Comparison of ENCODE assay signal across 27 cellular contexts in the genomic region with DNA sequence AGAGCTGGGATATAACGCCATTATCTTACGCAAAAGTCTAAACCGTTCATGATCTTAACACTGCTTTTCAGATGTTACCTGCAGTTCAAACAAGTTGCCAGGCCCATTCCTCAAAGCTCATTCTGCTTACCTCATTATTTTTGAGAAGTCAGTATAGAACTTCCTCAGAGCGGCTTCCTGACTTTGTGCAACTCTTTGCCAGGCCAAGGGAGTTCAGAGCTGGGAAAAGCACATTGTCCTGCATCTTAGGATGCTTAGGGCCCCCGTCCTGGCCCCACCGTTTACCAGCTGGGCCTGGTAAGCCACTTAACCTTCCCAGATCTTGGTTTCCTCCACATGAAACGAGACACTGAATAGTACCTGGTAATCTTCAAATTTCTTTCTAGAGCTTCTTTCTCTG. TPM values are rescaled to one million over a fixed set of nuclear protein-coding genes. Genes with fewer than 3 reads are reported as not detected.
"Had no signal": no experiment of that assay in that cellular context is flagged by ENCODE, and none has a peak within 500 bp of the region (broad histone marks: within the 10 kb centered on the region; RNA-seq: fewer than 3 reads in every experiment).

No MANE protein-coding gene starts in this region.

- H3K4me1 Mint-ChIP-seq: mesothelial cell of epicardium, naive B cell, nephron progenitor cell had no signal

- H3K27ac Mint-ChIP-seq: activated naive CD8-positive, alpha-beta T cell; mesothelial cell of epicardium; naive B cell; nephron progenitor cell; progenitor cell of endocrine pancreas; T-helper 17 cell had no signal

- H3K36me3 Mint-ChIP-seq: activated naive CD8-positive, alpha-beta T cell; mesothelial cell of epicardium; naive B cell had no signal

- H3K4me3 ChIP-seq: dorsolateral prefrontal cortex, ovary, testis, transverse colon had no signal

- H3K27me3 ChIP-seq: ovary, testis had no signal

- H3K36me3 ChIP-seq: ovary, transverse colon, WERI-Rb-1 had no signal

- H3K4me1 ChIP-seq: testis, transverse colon had no signal

- H3K27ac ChIP-seq: ovary, testis, transverse colon, WERI-Rb-1 had no signal

- DNase-seq: activated CD4-positive, alpha-beta T cell treated with anti-CD3 and anti-CD28 coated beads for 48 hours; activated CD4-positive, alpha-beta T cell treated with anti-CD3 and anti-CD28 coated beads, Interleukin-2, amount 50 U/mL, for 48 hours; activated CD8-positive, alpha-beta memory T cell treated with anti-CD3 and anti-CD28 coated beads for 24 hours; activated effector memory CD4-positive, alpha-beta T cell treated with Interleukin-2 at 50 U/mL for 16 hours; activated naive CD4-positive, alpha-beta T cell treated with Interleukin-2 at 50 U/mL for 16 hours; anterior cingulate cortex; dorsolateral prefrontal cortex; effector memory CD4-positive, alpha-beta T cell; head of caudate nucleus; naive B cell; nephron progenitor cell; ovary; retina; stimulated activated naive CD4-positive, alpha-beta T cell treated with Interleukin-2 at 50 U/mL for 16 hours; T-helper 17 cell; T1000; testis; transverse colon; WERI-Rb-1 had no signal

- ATAC-seq: activated CD4-positive, CD25-positive, alpha-beta regulatory T cell treated with anti-CD3 and anti-CD28 coated beads, Interleukin-2, amount 50 U/mL, for 24 hours; T-helper 17 cell had no signal

- H3K9me3 ChIP-seq: ovary, testis, transverse colon had no signal

- H3K9me3 Mint-ChIP-seq: mesothelial cell of epicardium, naive B cell, nephron progenitor cell had no signal

- FAIRE-seq: bronchial epithelial cell, colon had no signal

- H3K4me3 Mint-ChIP-seq: activated naive CD8-positive, alpha-beta T cell; mesothelial cell of epicardium; naive B cell; nephron progenitor cell; T-helper 17 cell had no signal

RNA-seq across cellular contexts. Expression of gene C2CD4B, which starts 6.8 kb away (rescaled TPM):
- total RNA-seq: fibroblast of lung, fibroblast of villous mesenchyme, mesothelial cell of epicardium had no signal
- polyA plus RNA-seq: fibroblast of lung had no signal
